ENCODE assay signal across 19 cellular contexts in the genomic region with DNA sequence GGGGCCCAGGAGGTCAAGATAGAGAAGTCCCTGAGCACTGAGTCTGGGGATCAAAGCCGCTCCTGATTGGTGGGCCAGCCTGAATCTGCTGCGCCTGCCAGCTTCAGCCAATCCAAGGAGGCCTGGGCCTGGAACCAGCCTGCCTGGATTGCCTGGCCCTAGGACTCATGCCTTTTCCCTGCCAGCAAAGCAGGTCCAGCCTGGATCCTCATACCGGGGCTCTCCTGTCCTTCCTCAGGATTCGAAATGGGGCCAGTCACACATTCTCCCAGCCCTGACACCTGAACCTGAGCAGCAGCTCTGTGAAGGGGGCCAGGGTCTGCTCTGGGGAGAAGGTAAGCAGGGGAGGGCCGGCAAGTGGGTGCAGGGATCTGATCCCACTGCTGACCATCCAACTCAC.
"Had no signal": no experiment of that assay in that cellular context is flagged by ENCODE, and none has a peak within 500 bp of the region (broad histone marks: within the 10 kb centered on the region; RNA-seq: fewer than 3 reads in every experiment).

No MANE protein-coding gene starts in this region.

- ATAC-seq: activated T-helper 17 cell treated with anti-CD3 and anti-CD28 coated beads, Interleukin-2, amount 50 U/mL, for 72 hours; effector memory CD8-positive, alpha-beta T cell; left lung; naive thymus-derived CD4-positive, alpha-beta T cell; sciatic nerve; stimulated activated naive B cell treated with anti-CD40 and anti-IgM and Interleukin-4, amounts not matched to agents 10 μg/mL and 1 μg/mL and 100 μg/mL, for 72 hours had no signal

- DNase-seq: activated CD4-positive, alpha-beta T cell treated with anti-CD3 and anti-CD28 coated beads, Interleukin-2, amount 50 U/mL, for 4 hours; activated naive CD4-positive, alpha-beta T cell; activated naive CD8-positive, alpha-beta T cell treated with anti-CD3 and anti-CD28 coated beads, Interleukin-2, amount 10 ng/mL, durations not matched to agents 7 days and 5 days; amygdala; dermis blood vessel endothelial cell; effector memory CD8-positive, alpha-beta T cell; hypothalamus; kidney; left lung; naive thymus-derived CD4-positive, alpha-beta T cell; stimulated activated naive B cell treated with anti-CD40 and anti-IgM and Interleukin-4, amounts not matched to agents 10 μg/mL and 1 μg/mL and 100 μg/mL, for 72 hours; T-helper 2 cell; thyroid gland had no signal

- H3K27me3 ChIP-seq: cardiac muscle cell, left lung, thyroid gland had no signal

- H3K36me3 ChIP-seq: cardiac muscle cell, left lung, neural progenitor cell, prostate gland, thyroid gland had no signal

- H3K4me1 ChIP-seq: prostate gland had no signal

- H3K9me3 ChIP-seq: left lung, prostate gland, thyroid gland had no signal

- H3K27ac ChIP-seq: cardiac muscle cell, left lung, neural progenitor cell, prostate gland, thyroid gland, VCaP had no signal

- H3K4me3 ChIP-seq: cardiac muscle cell, left lung, neural progenitor cell, prostate gland, thyroid gland had no signal
